Comparison of ENCODE assay signal across 1 cellular context in genomic region chr1:26431979-26432695, GRCh38.
TF ChIP-seq lines count a peak whose summit lies in the region.

A gene with protein sequence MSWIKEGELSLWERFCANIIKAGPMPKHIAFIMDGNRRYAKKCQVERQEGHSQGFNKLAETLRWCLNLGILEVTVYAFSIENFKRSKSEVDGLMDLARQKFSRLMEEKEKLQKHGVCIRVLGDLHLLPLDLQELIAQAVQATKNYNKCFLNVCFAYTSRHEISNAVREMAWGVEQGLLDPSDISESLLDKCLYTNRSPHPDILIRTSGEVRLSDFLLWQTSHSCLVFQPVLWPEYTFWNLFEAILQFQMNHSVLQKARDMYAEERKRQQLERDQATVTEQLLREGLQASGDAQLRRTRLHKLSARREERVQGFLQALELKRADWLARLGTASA (plus strand): TSS chr1:26432321. CDS start chr1:26432946, 625 bp downstream.

TF ChIP-seq in K562, 482 proteins besides CTCF, POLR2A, EP300 and RAD21 (continued from another document):
- TF ChIP-seq, protein P1, sequence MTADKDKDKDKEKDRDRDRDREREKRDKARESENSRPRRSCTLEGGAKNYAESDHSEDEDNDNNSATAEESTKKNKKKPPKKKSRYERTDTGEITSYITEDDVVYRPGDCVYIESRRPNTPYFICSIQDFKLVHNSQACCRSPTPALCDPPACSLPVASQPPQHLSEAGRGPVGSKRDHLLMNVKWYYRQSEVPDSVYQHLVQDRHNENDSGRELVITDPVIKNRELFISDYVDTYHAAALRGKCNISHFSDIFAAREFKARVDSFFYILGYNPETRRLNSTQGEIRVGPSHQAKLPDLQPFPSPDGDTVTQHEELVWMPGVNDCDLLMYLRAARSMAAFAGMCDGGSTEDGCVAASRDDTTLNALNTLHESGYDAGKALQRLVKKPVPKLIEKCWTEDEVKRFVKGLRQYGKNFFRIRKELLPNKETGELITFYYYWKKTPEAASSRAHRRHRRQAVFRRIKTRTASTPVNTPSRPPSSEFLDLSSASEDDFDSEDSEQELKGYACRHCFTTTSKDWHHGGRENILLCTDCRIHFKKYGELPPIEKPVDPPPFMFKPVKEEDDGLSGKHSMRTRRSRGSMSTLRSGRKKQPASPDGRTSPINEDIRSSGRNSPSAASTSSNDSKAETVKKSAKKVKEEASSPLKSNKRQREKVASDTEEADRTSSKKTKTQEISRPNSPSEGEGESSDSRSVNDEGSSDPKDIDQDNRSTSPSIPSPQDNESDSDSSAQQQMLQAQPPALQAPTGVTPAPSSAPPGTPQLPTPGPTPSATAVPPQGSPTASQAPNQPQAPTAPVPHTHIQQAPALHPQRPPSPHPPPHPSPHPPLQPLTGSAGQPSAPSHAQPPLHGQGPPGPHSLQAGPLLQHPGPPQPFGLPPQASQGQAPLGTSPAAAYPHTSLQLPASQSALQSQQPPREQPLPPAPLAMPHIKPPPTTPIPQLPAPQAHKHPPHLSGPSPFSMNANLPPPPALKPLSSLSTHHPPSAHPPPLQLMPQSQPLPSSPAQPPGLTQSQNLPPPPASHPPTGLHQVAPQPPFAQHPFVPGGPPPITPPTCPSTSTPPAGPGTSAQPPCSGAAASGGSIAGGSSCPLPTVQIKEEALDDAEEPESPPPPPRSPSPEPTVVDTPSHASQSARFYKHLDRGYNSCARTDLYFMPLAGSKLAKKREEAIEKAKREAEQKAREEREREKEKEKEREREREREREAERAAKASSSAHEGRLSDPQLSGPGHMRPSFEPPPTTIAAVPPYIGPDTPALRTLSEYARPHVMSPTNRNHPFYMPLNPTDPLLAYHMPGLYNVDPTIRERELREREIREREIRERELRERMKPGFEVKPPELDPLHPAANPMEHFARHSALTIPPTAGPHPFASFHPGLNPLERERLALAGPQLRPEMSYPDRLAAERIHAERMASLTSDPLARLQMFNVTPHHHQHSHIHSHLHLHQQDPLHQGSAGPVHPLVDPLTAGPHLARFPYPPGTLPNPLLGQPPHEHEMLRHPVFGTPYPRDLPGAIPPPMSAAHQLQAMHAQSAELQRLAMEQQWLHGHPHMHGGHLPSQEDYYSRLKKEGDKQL (CRISPR knock-in tag; IDR thresholded peaks at IDR 0.05; ENCODE audit: borderline replicate concordance) = no peak
- TF ChIP-seq ZNF175 (CRISPR knock-in tag; IDR thresholded peaks at IDR 0.05; ENCODE audit: low read depth) = peak; percentile 73; the same call in 1 of the 2 replicates
- TF ChIP-seq, protein P2, sequence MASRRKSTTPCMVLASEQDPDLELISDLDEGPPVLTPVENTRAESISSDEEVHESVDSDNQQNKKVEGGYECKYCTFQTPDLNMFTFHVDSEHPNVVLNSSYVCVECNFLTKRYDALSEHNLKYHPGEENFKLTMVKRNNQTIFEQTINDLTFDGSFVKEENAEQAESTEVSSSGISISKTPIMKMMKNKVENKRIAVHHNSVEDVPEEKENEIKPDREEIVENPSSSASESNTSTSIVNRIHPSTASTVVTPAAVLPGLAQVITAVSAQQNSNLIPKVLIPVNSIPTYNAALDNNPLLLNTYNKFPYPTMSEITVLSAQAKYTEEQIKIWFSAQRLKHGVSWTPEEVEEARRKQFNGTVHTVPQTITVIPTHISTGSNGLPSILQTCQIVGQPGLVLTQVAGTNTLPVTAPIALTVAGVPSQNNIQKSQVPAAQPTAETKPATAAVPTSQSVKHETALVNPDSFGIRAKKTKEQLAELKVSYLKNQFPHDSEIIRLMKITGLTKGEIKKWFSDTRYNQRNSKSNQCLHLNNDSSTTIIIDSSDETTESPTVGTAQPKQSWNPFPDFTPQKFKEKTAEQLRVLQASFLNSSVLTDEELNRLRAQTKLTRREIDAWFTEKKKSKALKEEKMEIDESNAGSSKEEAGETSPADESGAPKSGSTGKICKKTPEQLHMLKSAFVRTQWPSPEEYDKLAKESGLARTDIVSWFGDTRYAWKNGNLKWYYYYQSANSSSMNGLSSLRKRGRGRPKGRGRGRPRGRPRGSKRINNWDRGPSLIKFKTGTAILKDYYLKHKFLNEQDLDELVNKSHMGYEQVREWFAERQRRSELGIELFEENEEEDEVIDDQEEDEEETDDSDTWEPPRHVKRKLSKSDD (conservative IDR thresholded peaks at IDR 0.05; ENCODE audit: low read length) = peak; percentile 85; the same call in 1 of the 2 replicates
- TF ChIP-seq TCF3 (CRISPR knock-in tag; IDR thresholded peaks at IDR 0.05) = peak; percentile 47; the same call in 1 of the 2 replicates
- peak; percentile 97 for TF ChIP-seq KLF1 (tag; IDR thresholded peaks at IDR 0.05)
- TF ChIP-seq GTF2E2 (tag; IDR thresholded peaks at IDR 0.05) = peak; percentile 79; the same call in 1 of the 2 replicates
- TF ChIP-seq E2F5 (CRISPR knock-in tag; IDR thresholded peaks at IDR 0.05) = peak; percentile 89
- peak; percentile 67 for TF ChIP-seq SMARCA4 (IDR thresholded peaks at IDR 0.05)
- TF ChIP-seq ZNF766 (CRISPR knock-in tag; conservative IDR thresholded peaks at IDR 0.05) = 0 out of 2 replicates have a peak, but pooled peaks have one; percentile 57
- TF ChIP-seq KAT7 (CRISPR knock-in tag; IDR thresholded peaks at IDR 0.05; ENCODE audit: borderline replicate concordance) = no peak
- TF ChIP-seq HMG20A (CRISPR knock-in tag; conservative IDR thresholded peaks at IDR 0.05) = no peak
- TF ChIP-seq, protein P3, sequence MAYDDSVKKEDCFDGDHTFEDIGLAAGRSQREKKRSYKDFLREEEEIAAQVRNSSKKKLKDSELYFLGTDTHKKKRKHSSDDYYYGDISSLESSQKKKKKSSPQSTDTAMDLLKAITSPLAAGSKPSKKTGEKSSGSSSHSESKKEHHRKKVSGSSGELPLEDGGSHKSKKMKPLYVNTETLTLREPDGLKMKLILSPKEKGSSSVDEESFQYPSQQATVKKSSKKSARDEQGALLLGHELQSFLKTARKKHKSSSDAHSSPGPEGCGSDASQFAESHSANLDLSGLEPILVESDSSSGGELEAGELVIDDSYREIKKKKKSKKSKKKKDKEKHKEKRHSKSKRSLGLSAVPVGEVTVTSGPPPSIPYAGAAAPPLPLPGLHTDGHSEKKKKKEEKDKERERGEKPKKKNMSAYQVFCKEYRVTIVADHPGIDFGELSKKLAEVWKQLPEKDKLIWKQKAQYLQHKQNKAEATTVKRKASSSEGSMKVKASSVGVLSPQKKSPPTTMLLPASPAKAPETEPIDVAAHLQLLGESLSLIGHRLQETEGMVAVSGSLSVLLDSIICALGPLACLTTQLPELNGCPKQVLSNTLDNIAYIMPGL (CRISPR knock-in tag; IDR thresholded peaks at IDR 0.05) = peak; percentile 29; the same call in 1 of the 2 replicates
- no peak for TF ChIP-seq MYBL2 (IDR thresholded peaks at IDR 0.05; ENCODE audit: low read depth)
- no peak for TF ChIP-seq MYBL2 (CRISPR knock-in tag; IDR thresholded peaks at IDR 0.05; ENCODE audit: borderline replicate concordance)
- no peak for TF ChIP-seq BRF1 (IDR thresholded peaks at IDR 0.05; ENCODE audit: borderline replicate concordance, extremely low read depth, insufficient read length)
- no peak for TF ChIP-seq SP2 (IDR thresholded peaks at IDR 0.05; ENCODE audit: extremely low read depth, low read depth, low read length, poor library complexity, severe bottlenecking)
- TF ChIP-seq FIP1L1 (IDR thresholded peaks at IDR 0.05; ENCODE audit: low read depth, low read length, poor library complexity, severe bottlenecking) = peak; percentile 90
- no peak for TF ChIP-seq ZNF224 (CRISPR knock-in tag; IDR thresholded peaks at IDR 0.05)
- no peak for TF ChIP-seq BRCA1 (IDR thresholded peaks at IDR 0.05)
- no peak for TF ChIP-seq BRCA1 (CRISPR knock-in tag; IDR thresholded peaks at IDR 0.05)
- TF ChIP-seq RBBP5 (IDR thresholded peaks at IDR 0.05; ENCODE audit: borderline replicate concordance, insufficient read depth, low read length, poor library complexity, severe bottlenecking) = peak; percentile 79
- peak; percentile 8 for TF ChIP-seq ZFP91 (CRISPR knock-in tag; IDR thresholded peaks at IDR 0.05)
